Comparison of ENCODE assay signal across 25 cellular contexts in the genomic region with DNA sequence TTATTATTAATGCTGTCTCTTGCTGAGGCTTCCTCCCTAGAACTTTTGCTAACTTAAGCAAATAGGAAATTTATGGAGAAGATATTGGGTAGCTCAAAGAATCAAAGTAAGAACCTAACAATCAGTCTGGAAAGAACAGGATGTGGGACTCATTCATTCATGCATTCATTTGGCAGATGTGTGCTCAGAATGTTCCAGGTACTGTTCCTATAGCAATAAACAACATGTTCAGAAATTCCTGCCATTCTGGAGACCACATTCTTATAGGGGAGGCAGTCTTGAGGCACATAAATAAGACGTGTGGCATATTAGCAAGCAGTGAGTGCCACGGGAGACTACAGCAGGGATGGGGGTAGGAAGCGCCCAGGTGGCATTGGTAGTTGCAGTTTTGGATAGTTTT. TPM values are rescaled to one million over a fixed set of nuclear protein-coding genes. Genes with fewer than 3 reads are reported as not detected.
A peak's percentile ranks its signal among the peaks of the same experiment; 100 is the strongest.
DNase-seq lines count a peak whose midpoint lies in the region; ATAC-seq and TF ChIP-seq lines count a peak whose summit lies in the region.
"Had no signal": no experiment of that assay in that cellular context is flagged by ENCODE, and none has a peak within 500 bp of the region (broad histone marks: within the 10 kb centered on the region; RNA-seq: fewer than 3 reads in every experiment).

No MANE protein-coding gene starts in this region.

- no peak overlapping the region for H2BK120ac ChIP-seq in mesendoderm (ENCODE audit: low read depth, low read length)

- H3K23ac ChIP-seq in mesendoderm (ENCODE audit: low read length), result no peak overlapping the region

- H3K4me3 ChIP-seq in cardiac fibroblast (replicated peaks in 1 of 2; ENCODE audit: low read depth in 2 of 2, low read length in 2 of 2), result no peak overlapping the region
- H3K4me3 ChIP-seq in mesendoderm (ENCODE audit: low read length), result no peak overlapping the region
- H3K4me3 ChIP-seq: A549, PC-9, SJCRH30 had no signal

- no peak overlapping the region for H3K4me2 ChIP-seq in mesendoderm (ENCODE audit: low read length)
- H3K4me2 ChIP-seq: A549, KMS-11, PC-9 had no signal

- no peak overlapping the region for H2AK5ac ChIP-seq in mesendoderm (ENCODE audit: low read length)

- H4K8ac ChIP-seq in mesendoderm (ENCODE audit: low read depth, low read length), result no peak overlapping the region

- H3K56ac ChIP-seq in mesendoderm (ENCODE audit: low read length), result no peak overlapping the region

- no peaks in the 10 kb centered on the region for H3K4me1 ChIP-seq in mesendoderm (ENCODE audit: control insufficient read depth, low read depth, low read length)
- H3K4me1 ChIP-seq: A549 had no signal

- no peaks in the 10 kb centered on the region for H3K27me3 ChIP-seq in mesendoderm (ENCODE audit: insufficient read depth, low read length, poor library complexity)
- H3K27me3 ChIP-seq: SJCRH30 had no signal

- DNase-seq in M059J (ENCODE audit: low read depth) (peak; percentile 20), cardiac fibroblast (ENCODE audit: low read depth in 2 of 2) (peak; percentile 23 to 49), glomerular visceral epithelial cell (ENCODE audit: extremely low spot score) (peak; percentile 34), pulmonary artery endothelial cell (ENCODE audit: low read depth, low spot score) (peak; percentile 64), sciatic nerve (ENCODE audit: low spot score) (no peak), mesendoderm (no peak)
- DNase-seq: C1 segment of cervical spinal cord; CD4-positive, alpha-beta memory T cell; DMS79 treated with DMSO at 0.1 percent for 48 hours; NCI-H1092 treated with DMSO at 0.1 percent for 48 hours; NCI-H1436; NCI-H187; NCI-H446; NCI-H524 treated with DMSO at 0.1 percent for 48 hours; NCI-H774; NK-92 treated with Interleukin-12 subunit alpha and Interleukin-12 subunit beta, amount 100 ng/mL, for 24 hours; SJCRH30 had no signal

- H3K9ac ChIP-seq in mesendoderm (ENCODE audit: low read length), result no peak overlapping the region
- H3K9ac ChIP-seq: KMS-11 had no signal

- H3K4ac ChIP-seq in mesendoderm (ENCODE audit: low read depth, low read length), result no peak overlapping the region

- H2BK5ac ChIP-seq in mesendoderm (ENCODE audit: low read length), result no peak overlapping the region

- ATAC-seq in sciatic nerve (no peak), GM18517 (IDR thresholded peaks at IDR 0.05; ENCODE audit: unreplicated experiment) (no peak), HG03520 (IDR thresholded peaks at IDR 0.05; ENCODE audit: unreplicated experiment) (no peak)
- ATAC-seq: A549, HCT116, Right ventricle myocardium inferior, SK-N-SH treated with all-trans-retinoic acid at 6 μM for 48 hours had no signal

- H3K36me3 ChIP-seq in mesendoderm (ENCODE audit: control insufficient read depth, insufficient read depth, low read length), result no peaks in the 10 kb centered on the region
- H3K36me3 ChIP-seq: SJCRH30 had no signal

- TF ChIP-seq CTCF in cardiac fibroblast (IDR thresholded peaks at IDR 0.05; ENCODE audit: low read depth, low read length), result no peak

- H3K18ac ChIP-seq in mesendoderm (ENCODE audit: low read length), result no peak overlapping the region

- H4K5ac ChIP-seq in mesendoderm (ENCODE audit: low read length), result no peak overlapping the region

- no peak overlapping the region for H3K27ac ChIP-seq in mesendoderm (ENCODE audit: low read depth, low read length)
- H3K27ac ChIP-seq: A549, KMS-11, PC-9, SJCRH30 had no signal

- H3K79me1 ChIP-seq in mesendoderm (ENCODE audit: low read length), result no peaks in the 10 kb centered on the region

- H2BK15ac ChIP-seq in mesendoderm (replicated peaks; ENCODE audit: low read depth), result no peak overlapping the region

- no peaks in the 10 kb centered on the region for H3K79me2 ChIP-seq in mesendoderm (ENCODE audit: control insufficient read depth, insufficient read depth, low read length)

- intact Hi-C loops in sciatic nerve (cut with DNase I), result no loop called here

- WGBS in mesendoderm (ENCODE audit: extremely low coverage, insufficient coverage, low lambda C conversion rate), result no CpG with 5 or more reads among the region's 3 CpGs

RNA-seq across cellular contexts. Expression of a gene that starts 5.0 kb away (rescaled TPM):
- 0.74 and 2.5 TPM in 2 replicates for total RNA-seq in M059J (2014; rRNA removed; shearing (Covaris generic))
- total RNA-seq in pulmonary artery endothelial cell, result 4.6 and 5.7 TPM in 2 replicates
- total RNA-seq in sciatic nerve, result 14.8 TPM
- polyA plus RNA-seq in mesendoderm (2013, experiment 1 of 2), result 1.2 TPM
- polyA plus RNA-seq in mesendoderm (2013, experiment 2 of 2), result 1.2 TPM

RNA-seq across cellular contexts. Expression of a gene that starts 5.2 kb away (rescaled TPM):
- total RNA-seq in M059J (2014; rRNA removed; shearing (Covaris generic)), result 12.3 and 18.0 TPM in 2 replicates
- 33.7 and 43.6 TPM in 2 replicates for total RNA-seq in pulmonary artery endothelial cell
- total RNA-seq in sciatic nerve, result 20.0 TPM
- polyA plus RNA-seq in mesendoderm (2013, experiment 1 of 2), result 61.2 TPM
- 60.6 TPM for polyA plus RNA-seq in mesendoderm (2013, experiment 2 of 2)

Comparison
In these comparisons a context has a peak if more than half of its experiments do, and no peak if none do; other contexts are left out.
1. DNase-seq: peak in M059J (single experiment), cardiac fibroblast (2 of 2), glomerular visceral epithelial cell (single experiment) and pulmonary artery endothelial cell (single experiment); none in sciatic nerve (single experiment) and mesendoderm (single experiment).